9 cellular contexts compared by ENCODE assay signal in genomic region chr9:94139672-94140417, GRCh38. TPM values are rescaled to one million over a fixed set of nuclear protein-coding genes. Genes with fewer than 3 reads are reported as not detected.
DNase-seq lines count a peak whose midpoint lies in the region; ATAC-seq and TF ChIP-seq lines count a peak whose summit lies in the region.
"Had no signal": no experiment of that assay in that cellular context is flagged by ENCODE, and none has a peak within 500 bp of the region (broad histone marks: within the 10 kb centered on the region; RNA-seq: fewer than 3 reads in every experiment).

No MANE protein-coding gene starts in this region.

- POLR2A ChIA-PET in HCT116 (lab: Charles Lee): interaction anchor here (0.8 to 1.8 kb wide), 3 partner anchors 17 to 56 kb away, joined by 4 to 5 read pairs (median 5); partner anchors contain the start of gene PTPDC1
- POLR2A ChIA-PET in activated CD8-positive, alpha-beta T cell treated with anti-CD3 and anti-CD28 coated beads, Interleukin-2, amount 10 ng/mL, durations not matched to agents 7 days and 5 days (lab: Charles Lee): interaction anchor here (0.6 kb wide), 1 partner anchor 36 kb away, joined by 3 read pairs; no protein-coding TSS in a partner anchor

- no peak for TF ChIP-seq POLR2A in HCT116 (IDR thresholded peaks at IDR 0.05; ENCODE audit: borderline replicate concordance, extremely low read depth, insufficient read depth, insufficient read length)

- no peaks in the 10 kb centered on the region for H3K9me2 ChIP-seq in HCT116 (ENCODE audit: insufficient read depth)

- H3K36me3 Mint-ChIP-seq in activated CD8-positive, alpha-beta T cell treated with anti-CD3 and anti-CD28 coated beads, Interleukin-2, amount 10 ng/mL, durations not matched to agents 7 days and 5 days (ENCODE audit: low read depth): no peaks in the 10 kb centered on the region

- H3K4me1 ChIP-seq in HCT116 (ENCODE audit: control insufficient read depth in 1 of 2, insufficient read depth in 2 of 2, low read length in 2 of 2): peaks cover 19 to 25% of the 10 kb centered on the region in 2 experiments
- H3K4me1 ChIP-seq in ascending aorta: peaks cover 24 to 71% of the 10 kb centered on the region in 2 donors
- peaks cover 0 to 39% of the 10 kb centered on the region in 2 donors for H3K4me1 ChIP-seq in right atrium auricular region
- peaks cover 21 to 29% (median 29%) of the 10 kb centered on the region in 3 donors for H3K4me1 ChIP-seq in skeletal muscle tissue (ENCODE audit: control insufficient read depth in 3 of 3, insufficient read depth in 3 of 3, low read length in 3 of 3)

- no peak overlapping the region for H3K4me3 Mint-ChIP-seq in activated CD8-positive, alpha-beta T cell treated with anti-CD3 and anti-CD28 coated beads, Interleukin-2, amount 10 ng/mL, durations not matched to agents 7 days and 5 days

- H3K27me3 Mint-ChIP-seq in activated CD8-positive, alpha-beta T cell treated with anti-CD3 and anti-CD28 coated beads, Interleukin-2, amount 10 ng/mL, durations not matched to agents 7 days and 5 days (ENCODE audit: low read depth): peaks cover 4% of the 10 kb centered on the region

- H4K20me1 ChIP-seq in HCT116 (ENCODE audit: insufficient read depth): no peaks in the 10 kb centered on the region

- intact Hi-C loops in HCT116 (cut with micrococcal nuclease): loop anchor here (1.0 kb wide), 1 partner anchor 20 kb away; no protein-coding TSS in a partner anchor
- intact Hi-C loops in ascending aorta (cut with DNase I): loop anchor here (1.0 kb wide), 2 partner anchors 19 to 26 kb away; no protein-coding TSS in a partner anchor

- peak overlapping the region; percentile 6 to 22; a peak in 3 of 4 replicates for H3K4me3 ChIP-seq in HCT116 (replicated peaks in 1 of 2; ENCODE audit: low read depth in 1 of 2, low read length in 2 of 2)
- H3K4me3 ChIP-seq in ascending aorta: peak overlapping the region; percentile 9 to 47
- peak overlapping the region in 1 of 2 donors; percentile 12 for H3K4me3 ChIP-seq in right atrium auricular region
- H3K4me3 ChIP-seq in skeletal muscle tissue (ENCODE audit: low read length in 3 of 3): peak overlapping the region; percentile 32 to 63 (median 55)

- RAD21 ChIA-PET in HCT116 (lab: Charles Lee; ENCODE audit: low non-redundant PET in 1 of 2, low total read pairs in 2 of 2, uncharacterized antibody in 2 of 2, unreplicated experiment in 2 of 2): interaction anchor here in 1 of 2 experiments (0.7 to 1.6 kb wide), 2 partner anchors 30 to 31 kb away, joined by 3 to 5 read pairs; no protein-coding TSS in a partner anchor

- H3K36me3 ChIP-seq in HCT116 (ENCODE audit: control insufficient read depth in 1 of 2, insufficient read depth in 2 of 2, low read length in 2 of 2) (no peaks in the 10 kb centered on the region), ascending aorta (no peaks in the 10 kb centered on the region), right atrium auricular region (no peaks in the 10 kb centered on the region), skeletal muscle tissue (ENCODE audit: control insufficient read depth in 3 of 3, insufficient read depth in 3 of 3, low read length in 3 of 3) (no peaks in the 10 kb centered on the region)
- H3K36me3 ChIP-seq: neutrophil had no signal

- H3K9me3 Mint-ChIP-seq in activated CD8-positive, alpha-beta T cell treated with anti-CD3 and anti-CD28 coated beads, Interleukin-2, amount 10 ng/mL, durations not matched to agents 7 days and 5 days (ENCODE audit: insufficient read depth): no peaks in the 10 kb centered on the region

- H3K79me2 ChIP-seq in HCT116 (ENCODE audit: insufficient read depth, low read length): no peaks in the 10 kb centered on the region

- H3K27ac ChIP-seq in HCT116 (ENCODE audit: low read depth, low read length): peak overlapping the region; percentile 57
- peak overlapping the region; percentile 95 for H3K27ac ChIP-seq in ascending aorta
- peak overlapping the region; percentile 81 to 89 for H3K27ac ChIP-seq in right atrium auricular region
- peak overlapping the region; percentile 74 for H3K27ac ChIP-seq in skeletal muscle tissue (ENCODE audit: low read depth, low read length)
- H3K27ac ChIP-seq: neutrophil had no signal

- no TSS peak for BruUV-seq in HCT116 (replicated peaks; lab: Mats Ljungman, UMichigan)

- H3K27ac Mint-ChIP-seq in activated CD8-positive, alpha-beta T cell treated with anti-CD3 and anti-CD28 coated beads, Interleukin-2, amount 10 ng/mL, durations not matched to agents 7 days and 5 days: no peak overlapping the region

- CTCF ChIA-PET in HCT116 (lab: Charles Lee): interaction anchor here (0.9 to 1.2 kb wide), 3 partner anchors 9 to 137 kb away, joined by 3 to 4 read pairs (median 4); no protein-coding TSS in a partner anchor
- CTCF ChIA-PET in activated CD8-positive, alpha-beta T cell treated with anti-CD3 and anti-CD28 coated beads, Interleukin-2, amount 10 ng/mL, durations not matched to agents 7 days and 5 days (lab: Charles Lee): no interaction called here

- H3K9me3 ChIP-seq in HCT116 (ENCODE audit: control insufficient read depth in 1 of 2, insufficient read depth in 1 of 2, low read depth in 1 of 2, low read length in 2 of 2) (no peaks in the 10 kb centered on the region), ascending aorta (no peaks in the 10 kb centered on the region), right atrium auricular region (no peaks in the 10 kb centered on the region), skeletal muscle tissue (ENCODE audit: control insufficient read depth in 3 of 3, low read length in 3 of 3) (no peaks in the 10 kb centered on the region)
- H3K9me3 ChIP-seq: neutrophil had no signal

- H2AFZ ChIP-seq in HCT116 (ENCODE audit: low read depth, low read length, poor library complexity, severe bottlenecking): peak overlapping the region; percentile 81

- peak overlapping the region; percentile 69 for H3K4me2 ChIP-seq in HCT116 (ENCODE audit: low read length)

- H3K9ac ChIP-seq in HCT116 (ENCODE audit: low read length) (peak overlapping the region; percentile 25), skeletal muscle tissue (ENCODE audit: low read depth in 1 of 3, low read length in 3 of 3) (peak overlapping the region in 1 of 3 donors; percentile 17)

- no peak for TF ChIP-seq RAD21 in HCT116 (IDR thresholded peaks at IDR 0.05; ENCODE audit: low read depth)

- peak; percentile 85 for ATAC-seq in HCT116
- no peak for ATAC-seq in activated CD8-positive, alpha-beta T cell treated with anti-CD3 and anti-CD28 coated beads, Interleukin-2, amount 10 ng/mL, durations not matched to agents 7 days and 5 days
- ATAC-seq in GM19463 (IDR thresholded peaks at IDR 0.05; ENCODE audit: unreplicated experiment): no peak

- DNase-seq in HCT116 (ENCODE audit: low read depth, low spot score) (peak; percentile 72), ascending aorta (ENCODE audit: low spot score in 2 of 2) (peak; percentile 65 to 95), right atrium auricular region (ENCODE audit: low spot score) (peak; percentile 93)
- DNase-seq in activated CD8-positive, alpha-beta T cell treated with anti-CD3 and anti-CD28 coated beads, Interleukin-2, amount 10 ng/mL, durations not matched to agents 7 days and 5 days: no peak
- no peak for DNase-seq in effector CD4-positive, alpha-beta T cell
- DNase-seq in activated CD4-positive, alpha-beta T cell treated with anti-CD3 and anti-CD28 coated beads, Interleukin-2, amount 50 U/mL, for 48 hours: no peak

- H3K27me3 ChIP-seq in HCT116 (ENCODE audit: insufficient read depth, low read length) (no peaks in the 10 kb centered on the region), ascending aorta (no peaks in the 10 kb centered on the region), right atrium auricular region (no peaks in the 10 kb centered on the region), skeletal muscle tissue (ENCODE audit: control insufficient read depth in 3 of 3, insufficient read depth in 3 of 3, low read length in 3 of 3) (no peaks in the 10 kb centered on the region)
- H3K27me3 ChIP-seq: neutrophil had no signal

- peaks cover 2% of the 10 kb centered on the region for H3K4me1 Mint-ChIP-seq in activated CD8-positive, alpha-beta T cell treated with anti-CD3 and anti-CD28 coated beads, Interleukin-2, amount 10 ng/mL, durations not matched to agents 7 days and 5 days (ENCODE audit: low read depth)

- no peak for TF ChIP-seq CTCF in HCT116 (IDR thresholded peaks at IDR 0.05 in 2 of 3, conservative IDR thresholded peaks at IDR 0.05 in 1 of 3; ENCODE audit: borderline replicate concordance in 1 of 3, insufficient read depth in 1 of 3, low read depth in 2 of 3, low read length in 2 of 3)
- TF ChIP-seq CTCF in ascending aorta (IDR thresholded peaks at IDR 0.05): no peak
- TF ChIP-seq CTCF in right atrium auricular region (IDR thresholded peaks at IDR 0.05): no peak

TF ChIP-seq in HCT116, 20 proteins besides CTCF, POLR2A, EP300 and RAD21 (continues in another document):
- TF ChIP-seq JUND (IDR thresholded peaks at IDR 0.05) (peak; percentile 55; the same call in 1 of the 2 replicates), SRF (IDR thresholded peaks at IDR 0.05; ENCODE audit: low read depth) (no peak), SP1 (IDR thresholded peaks at IDR 0.05; ENCODE audit: low read depth) (peak; percentile 34; the same call in 1 of the 2 replicates), TCF7L2 (IDR thresholded peaks at IDR 0.05; ENCODE audit: borderline replicate concordance, extremely low read depth, insufficient read depth, insufficient read length) (no peak), CBX3 (IDR thresholded peaks at IDR 0.05; ENCODE audit: low read depth) (no peak), SIN3A (IDR thresholded peaks at IDR 0.05; ENCODE audit: low read depth) (0 out of 2 replicates have a peak, but pooled peaks have one; percentile 6), CEBPB (IDR thresholded peaks at IDR 0.05; ENCODE audit: low read depth) (no peak; the same call in 1 of the 2 replicates), FOSL1 (IDR thresholded peaks at IDR 0.05; ENCODE audit: low read depth) (peak; percentile 68), YY1 (IDR thresholded peaks at IDR 0.05; ENCODE audit: extremely low read depth, insufficient replicate concordance, low read depth, low read length) (peak; percentile 72), EZH2 (IDR thresholded peaks at IDR 0.05) (no peak), ZNF274 (IDR thresholded peaks at IDR 0.05; ENCODE audit: low read depth, low read length) (no peak), POLR2AphosphoS5 (IDR thresholded peaks at IDR 0.05; ENCODE audit: low read depth, low read length) (peak; percentile 57), ZFX (IDR thresholded peaks at IDR 0.05) (no peak)

RNA-seq across cellular contexts. Expression of gene PTPDC1, which starts 55.6 kb away (rescaled TPM):
- total RNA-seq in HCT116 (2021; ENCODE audit: unreplicated experiment) (12.7 TPM), ascending aorta (5.9 TPM), right atrium auricular region (10 to 100 TPM in 1 of 2 donors, 1 to 10 TPM in 1; 9.6 to 10.2 TPM), skeletal muscle tissue (11.0 TPM)
- polyA plus RNA-seq in HCT116 (2012): 13.8 and 14.1 TPM in 2 replicates
- 1 to 10 TPM; 5.5 to 5.7 TPM for total RNA-seq in activated CD8-positive, alpha-beta T cell treated with anti-CD3 and anti-CD28 coated beads, Interleukin-2, amount 10 ng/mL, durations not matched to agents 7 days and 5 days

Comparison
In these comparisons a context has a peak if more than half of its experiments do, and no peak if none do; other contexts are left out.
1. DNase-seq: peak in HCT116 (single experiment), ascending aorta (2 of 2) and right atrium auricular region (single experiment); none in activated CD8-positive, alpha-beta T cell treated with anti-CD3 and anti-CD28 coated beads, Interleukin-2, amount 10 ng/mL, durations not matched to agents 7 days and 5 days (single experiment), effector CD4-positive, alpha-beta T cell (single experiment) and activated CD4-positive, alpha-beta T cell treated with anti-CD3 and anti-CD28 coated beads, Interleukin-2, amount 50 U/mL, for 48 hours (0 of 2).
2. Peak in every context shown above with its lines, with median percentiles within 50 percentile points of each other: H3K27ac ChIP-seq.